In genomic region chr10:11685787-11686218, GRCh38 we compare ENCODE assay signal across 8 cellular contexts. TPM values are rescaled to one million over a fixed set of nuclear protein-coding genes. Genes with fewer than 3 reads are reported as not detected.
DNase-seq lines count a peak whose midpoint lies in the region; ATAC-seq and TF ChIP-seq lines count a peak whose summit lies in the region.

No MANE protein-coding gene starts in this region.

- H3K9me3 Mint-ChIP-seq in natural killer cell: no peaks in the 10 kb centered on the region

- no peaks in the 10 kb centered on the region for H3K36me3 Mint-ChIP-seq in natural killer cell

- intact Hi-C loops in dorsolateral prefrontal cortex (cut with DNase I): loop anchor here in 1 of 2 donors (10.0 kb wide), 1 partner anchor 71 kb away; the partner anchor contains the start of gene USP6NL
- intact Hi-C loops in natural killer cell (cut with micrococcal nuclease): no loop called here

- peaks cover 29 to 31% of the 10 kb centered on the region in 2 donors for H3K4me1 Mint-ChIP-seq in natural killer cell

- in situ Hi-C loops in KBM-7 (cut with MboI; ENCODE audit: low pct_unique_long_range_greater_than_20kb, low sequenced_read_pairs): no loop called here

- H3K27me3 ChIP-seq in dorsolateral prefrontal cortex: no peaks in the 10 kb centered on the region

- H3K4me3 ChIP-seq in dorsolateral prefrontal cortex: peak overlapping the region in 37 of 59 donors; percentile 4 to 57 (median 34)

- H3K27ac ChIP-seq in dorsolateral prefrontal cortex: peak overlapping the region in 43 of 59 donors; percentile 4 to 89 (median 72)

- H3K27me3 Mint-ChIP-seq in natural killer cell (ENCODE audit: low read depth in 2 of 2): peaks cover 8 to 10% of the 10 kb centered on the region in 2 donors

- TF ChIP-seq CTCF in dorsolateral prefrontal cortex (IDR thresholded peaks at IDR 0.05 in 54 of 56, conservative IDR thresholded peaks at IDR 0.05 in 2 of 56; ENCODE audit: low read depth in 1 of 56, partially characterized antibody in 56 of 56) (no peak), natural killer cell (IDR thresholded peaks at IDR 0.05) (no peak)

- H3K4me3 Mint-ChIP-seq in natural killer cell: peak overlapping the region; percentile 78

- no peak for ATAC-seq in natural killer cell
- no peak for ATAC-seq in GM18873 (IDR thresholded peaks at IDR 0.05; ENCODE audit: low FRiP score, unreplicated experiment)

- DNase-seq in DMS79 treated with DMSO at 0.1 percent for 48 hours (lab: John Stamatoyannopoulos, UW) (peak; percentile 64), KBM-7 (peak; percentile 98), T-helper 1 cell (peak in 3 of 5 donors; percentile 22 to 42 (median 31)), dorsolateral prefrontal cortex (peak in 2 of 10 donors; percentile 37 to 46), natural killer cell (no peak), SW 1271 (lab: John Stamatoyannopoulos, UW) (no peak), D341Med (ENCODE audit: low spot score) (no peak)

- peak overlapping the region; percentile 86 to 88 for H3K27ac Mint-ChIP-seq in natural killer cell

RNA-seq across cellular contexts. Expression of gene ECHDC3, which starts 56.4 kb away (rescaled TPM):
- 1 to 10 TPM in 102 of 120 experiments, under 1 TPM in 17, not detected in 1; 0.26 to 8.0 (median 1.9) TPM for total RNA-seq in dorsolateral prefrontal cortex
- 1 to 10 TPM in 1 of 3 donors, under 1 TPM in 1, not detected in 1; 0.38 to 4.8 TPM for total RNA-seq in natural killer cell

Comparison
In these comparisons a context has a peak if more than half of its experiments do, and no peak if none do; other contexts are left out.
1. DNase-seq: peak in DMS79 treated with DMSO at 0.1 percent for 48 hours (single experiment), KBM-7 (single experiment) and T-helper 1 cell (3 of 5); none in natural killer cell (single experiment), SW 1271 (0 of 2) and D341Med (single experiment).